1 cellular context compared by ENCODE assay signal in the genomic region with DNA sequence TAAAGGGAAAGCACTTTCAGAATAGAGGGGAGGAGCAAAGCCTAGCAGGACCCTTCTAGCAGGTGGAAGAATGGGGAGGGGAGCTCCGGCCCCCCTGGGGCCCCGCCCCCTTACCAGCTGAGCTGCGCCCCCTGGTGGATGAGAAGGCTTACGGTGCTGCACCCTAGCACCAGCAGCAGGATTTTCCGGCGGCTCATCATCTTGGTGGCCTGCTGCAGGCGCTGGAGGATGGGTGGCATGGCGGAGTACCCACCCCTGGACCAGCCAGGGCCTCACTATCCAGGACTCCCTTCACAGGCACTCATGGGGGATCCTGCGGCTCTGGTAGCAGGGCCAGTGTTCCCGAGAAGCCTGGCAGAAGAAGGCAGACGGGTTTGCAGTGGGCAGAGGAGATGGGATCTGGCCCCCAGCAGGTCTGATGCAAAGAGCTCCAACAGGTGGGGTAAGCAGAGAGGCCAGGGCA.
TF ChIP-seq lines count a peak whose summit lies in the region.

No MANE protein-coding gene starts in this region.

TF ChIP-seq in IMR-90, 13 proteins besides CTCF, POLR2A, EP300 and RAD21:
- TF ChIP-seq MAZ (IDR thresholded peaks at IDR 0.05; ENCODE audit: borderline replicate concordance, low read depth, low read length) (peak; percentile 88; the same call in 1 of the 2 replicates), MXI1 (IDR thresholded peaks at IDR 0.05; ENCODE audit: borderline replicate concordance, low read depth, low read length) (no peak), BHLHE40 (IDR thresholded peaks at IDR 0.05; ENCODE audit: low read depth, low read length) (no peak), SMC3 (IDR thresholded peaks at IDR 0.05; ENCODE audit: low read depth, low read length) (peak; percentile 68), RCOR1 (IDR thresholded peaks at IDR 0.05; ENCODE audit: insufficient replicate concordance, low read length) (peak; percentile 80), NFE2L2 (IDR thresholded peaks at IDR 0.05; ENCODE audit: low read depth, low read length) (no peak), ELK1 (IDR thresholded peaks at IDR 0.05; ENCODE audit: borderline replicate concordance, low read depth, low read length) (no peak), CEBPB (IDR thresholded peaks at IDR 0.05; ENCODE audit: low read depth, low read length) (no peak)
